Comparison of ENCODE assay signal across 23 cellular contexts in the genomic region with DNA sequence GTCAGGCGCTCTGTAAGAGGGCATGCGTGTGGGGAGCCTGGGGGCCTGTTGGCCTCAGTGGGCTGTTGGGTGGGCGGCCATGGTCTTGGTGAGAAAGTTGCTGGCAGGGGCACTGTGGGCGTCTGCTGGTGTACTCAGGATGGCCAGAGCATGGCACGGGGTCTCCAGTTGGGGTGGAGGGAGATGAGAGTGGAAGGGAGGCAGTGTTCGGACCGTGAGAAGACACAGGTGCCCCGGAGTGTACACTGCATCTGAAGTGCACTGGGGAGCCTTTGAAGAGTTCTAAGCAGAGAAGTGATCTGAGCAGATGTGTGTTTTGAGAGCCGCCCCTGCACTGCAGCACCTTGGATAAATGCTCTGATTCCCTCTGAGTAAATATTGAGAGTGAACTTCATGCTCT.
DNase-seq lines count a peak whose midpoint lies in the region; ATAC-seq and TF ChIP-seq lines count a peak whose summit lies in the region.
"Had no signal": no experiment of that assay in that cellular context is flagged by ENCODE, and none has a peak within 500 bp of the region (broad histone marks: within the 10 kb centered on the region; RNA-seq: fewer than 3 reads in every experiment).

No MANE protein-coding gene starts in this region.

- TF ChIP-seq POLR2A in breast epithelium (IDR thresholded peaks at IDR 0.05), result no peak

- no peak overlapping the region for H3K4me2 ChIP-seq in osteoblast (ENCODE audit: insufficient read depth, low read length)

- no peak overlapping the region for H3K4me3 ChIP-seq in CD8-positive, alpha-beta T cell (ENCODE audit: low read depth, low read length)
- H3K4me3 ChIP-seq in osteoblast (ENCODE audit: insufficient read depth, low read length) (no peak overlapping the region), breast epithelium (no peak overlapping the region)
- H3K4me3 ChIP-seq: cardiac muscle cell, gastrocnemius medialis, MG63, thyroid gland had no signal

- H4K20me1 ChIP-seq in osteoblast (ENCODE audit: insufficient read depth, low read length), result no peaks in the 10 kb centered on the region

- no peak overlapping the region for H3K4me3 Mint-ChIP-seq in CD14-positive monocyte
- H3K4me3 Mint-ChIP-seq in CD8-positive, alpha-beta T cell, result no peak overlapping the region
- H3K4me3 Mint-ChIP-seq in dendritic cell treated with granulocyte-macrophage colony-stimulating factor and Interleukin-4, amounts not matched to agents 40 ng/mL and 50 ng/mL, for 4 days, result no peak overlapping the region

- H3K36me3 ChIP-seq in CD8-positive, alpha-beta T cell (ENCODE audit: insufficient read depth, low read length), result no peaks in the 10 kb centered on the region
- no peaks in the 10 kb centered on the region for H3K36me3 ChIP-seq in osteoblast (ENCODE audit: insufficient read depth, low read length)
- no peaks in the 10 kb centered on the region for H3K36me3 ChIP-seq in breast epithelium
- H3K36me3 ChIP-seq: cardiac muscle cell, gastrocnemius medialis, MG63, thyroid gland had no signal

- peaks cover 30% of the 10 kb centered on the region for H3K4me1 ChIP-seq in CD8-positive, alpha-beta T cell (ENCODE audit: insufficient read depth, low read length)
- H3K4me1 ChIP-seq in osteoblast (ENCODE audit: insufficient read depth, low read length), result no peaks in the 10 kb centered on the region
- no peaks in the 10 kb centered on the region for H3K4me1 ChIP-seq in breast epithelium

- CTCF ChIA-PET in CD8-positive, alpha-beta T cell (lab: Charles Lee), result no interaction called here

- no peaks in the 10 kb centered on the region for H3K9me3 ChIP-seq in CD8-positive, alpha-beta T cell (ENCODE audit: low read length)
- no peaks in the 10 kb centered on the region for H3K9me3 ChIP-seq in osteoblast (ENCODE audit: low read depth, low read length)
- no peaks in the 10 kb centered on the region for H3K9me3 ChIP-seq in breast epithelium
- H3K9me3 ChIP-seq: gastrocnemius medialis, MG63, thyroid gland had no signal

- H3K27me3 ChIP-seq in CD8-positive, alpha-beta T cell (ENCODE audit: insufficient read depth, low read length), result no peaks in the 10 kb centered on the region
- H3K27me3 ChIP-seq in osteoblast (ENCODE audit: insufficient read depth, low read length), result no peaks in the 10 kb centered on the region
- no peaks in the 10 kb centered on the region for H3K27me3 ChIP-seq in breast epithelium
- H3K27me3 ChIP-seq: cardiac muscle cell, gastrocnemius medialis, MG63, thyroid gland had no signal

- H3K9me3 Mint-ChIP-seq in CD14-positive monocyte, result peaks cover 0 to 1% (median 0%) of the 10 kb centered on the region in 7 donors
- no peaks in the 10 kb centered on the region for H3K9me3 Mint-ChIP-seq in CD8-positive, alpha-beta T cell
- no peaks in the 10 kb centered on the region for H3K9me3 Mint-ChIP-seq in dendritic cell treated with granulocyte-macrophage colony-stimulating factor and Interleukin-4, amounts not matched to agents 40 ng/mL and 50 ng/mL, for 4 days
- H3K9me3 Mint-ChIP-seq: naive B cell had no signal

- DNase-seq in CD14-positive monocyte (ENCODE audit: low spot score), result peak; percentile 44
- no peak for DNase-seq in CD8-positive, alpha-beta T cell
- DNase-seq in osteoblast (ENCODE audit: insufficient read length, low spot score, missing footprints), result peak; percentile 21
- DNase-seq in breast epithelium (ENCODE audit: low spot score in 2 of 2), result no peak
- no peak for DNase-seq in iPS-NIHi7 (ENCODE audit: extremely low spot score)
- no peak for DNase-seq in stimulated activated naive CD4-positive, alpha-beta T cell treated with Interleukin-2 at 50 U/mL for 16 hours (lab: John Stamatoyannopoulos, UW)
- DNase-seq: activated effector memory CD4-positive, alpha-beta T cell treated with anti-CD3 and anti-CD28 coated beads, Interleukin-2, amount 50 U/mL, for 16 hours; AML-193; gastrocnemius medialis; IMR-90; mammary epithelial cell; MG63; naive B cell; NCI-H1417 treated with DMSO at 0.1 percent for 48 hours; NCI-H524 treated with DMSO at 0.1 percent for 48 hours; RPMI8226; T-helper 9 cell; thyroid gland had no signal

- H3K27ac ChIP-seq in CD8-positive, alpha-beta T cell (ENCODE audit: low read depth, low read length), result no peak overlapping the region
- no peak overlapping the region for H3K27ac ChIP-seq in osteoblast (ENCODE audit: low read depth, low read length)
- H3K27ac ChIP-seq in breast epithelium, result no peak overlapping the region
- H3K27ac ChIP-seq: cardiac muscle cell, gastrocnemius medialis, HL-60, thyroid gland had no signal

- no peaks in the 10 kb centered on the region for H3K79me2 ChIP-seq in osteoblast (ENCODE audit: insufficient read depth, low read length)

- intact Hi-C loops in CD14-positive monocyte (cut with micrococcal nuclease) (no loop called here), breast epithelium (cut with DNase I; ENCODE audit: low total_unique reads) (no loop called here)
- intact Hi-C loops in CD8-positive, alpha-beta T cell (cut with DNase I, micrococcal nuclease), result no loop called here
- intact Hi-C loops in dendritic cell treated with granulocyte-macrophage colony-stimulating factor and Interleukin-4, amounts not matched to agents 40 ng/mL and 50 ng/mL, for 4 days (cut with micrococcal nuclease), result no loop called here

- POLR2A ChIA-PET in CD8-positive, alpha-beta T cell (lab: Charles Lee), result no interaction called here

- H2AFZ ChIP-seq in osteoblast (ENCODE audit: low read length), result no peak overlapping the region

- H3K27me3 Mint-ChIP-seq in CD14-positive monocyte (ENCODE audit: low read depth in 3 of 3), result peaks cover 3 to 7% (median 4%) of the 10 kb centered on the region in 3 donors
- H3K27me3 Mint-ChIP-seq in CD8-positive, alpha-beta T cell (ENCODE audit: low read depth), result no peaks in the 10 kb centered on the region
- peaks cover 4% of the 10 kb centered on the region for H3K27me3 Mint-ChIP-seq in dendritic cell treated with granulocyte-macrophage colony-stimulating factor and Interleukin-4, amounts not matched to agents 40 ng/mL and 50 ng/mL, for 4 days

- peak; percentile 26 for ATAC-seq in CD8-positive, alpha-beta T cell
- ATAC-seq: esophagus mucosa, gastrocnemius medialis, SK-N-SH treated with all-trans-retinoic acid at 6 μM for 48 hours had no signal

- peak overlapping the region in 1 of 7 donors; percentile 37 for H3K27ac Mint-ChIP-seq in CD14-positive monocyte
- peak overlapping the region; percentile 60 for H3K27ac Mint-ChIP-seq in CD8-positive, alpha-beta T cell
- peak overlapping the region; percentile 33 for H3K27ac Mint-ChIP-seq in dendritic cell treated with granulocyte-macrophage colony-stimulating factor and Interleukin-4, amounts not matched to agents 40 ng/mL and 50 ng/mL, for 4 days

- H3K36me3 Mint-ChIP-seq in CD14-positive monocyte, result no peaks in the 10 kb centered on the region
- no peaks in the 10 kb centered on the region for H3K36me3 Mint-ChIP-seq in CD8-positive, alpha-beta T cell
- H3K36me3 Mint-ChIP-seq in dendritic cell treated with granulocyte-macrophage colony-stimulating factor and Interleukin-4, amounts not matched to agents 40 ng/mL and 50 ng/mL, for 4 days (ENCODE audit: low read depth), result peaks cover 13% of the 10 kb centered on the region
- H3K36me3 Mint-ChIP-seq: naive B cell had no signal

- no peak for TF ChIP-seq CTCF in CD14-positive monocyte (IDR thresholded peaks at IDR 0.05)
- TF ChIP-seq CTCF in CD8-positive, alpha-beta T cell (IDR thresholded peaks at IDR 0.05), result no peak
- TF ChIP-seq CTCF in osteoblast (IDR thresholded peaks at IDR 0.05; ENCODE audit: extremely low read depth, low read depth, low read length), result no peak
- no peak for TF ChIP-seq CTCF in breast epithelium (IDR thresholded peaks at IDR 0.05)

- H3K4me1 Mint-ChIP-seq in CD14-positive monocyte, result peaks cover 45% of the 10 kb centered on the region
- H3K4me1 Mint-ChIP-seq in CD8-positive, alpha-beta T cell (ENCODE audit: low read depth), result peaks cover 36% of the 10 kb centered on the region
- peaks cover 66% of the 10 kb centered on the region for H3K4me1 Mint-ChIP-seq in dendritic cell treated with granulocyte-macrophage colony-stimulating factor and Interleukin-4, amounts not matched to agents 40 ng/mL and 50 ng/mL, for 4 days (ENCODE audit: low read depth)

Comparison
In these comparisons a context has a peak if more than half of its experiments do, and no peak if none do; other contexts are left out.
1. DNase-seq: peak in CD14-positive monocyte (single experiment) and osteoblast (single experiment); none in CD8-positive, alpha-beta T cell (0 of 7), breast epithelium (0 of 2), iPS-NIHi7 (single experiment) and stimulated activated naive CD4-positive, alpha-beta T cell treated with Interleukin-2 at 50 U/mL for 16 hours (single experiment).